ENCODE assay signal across 25 cellular contexts in the genomic region with DNA sequence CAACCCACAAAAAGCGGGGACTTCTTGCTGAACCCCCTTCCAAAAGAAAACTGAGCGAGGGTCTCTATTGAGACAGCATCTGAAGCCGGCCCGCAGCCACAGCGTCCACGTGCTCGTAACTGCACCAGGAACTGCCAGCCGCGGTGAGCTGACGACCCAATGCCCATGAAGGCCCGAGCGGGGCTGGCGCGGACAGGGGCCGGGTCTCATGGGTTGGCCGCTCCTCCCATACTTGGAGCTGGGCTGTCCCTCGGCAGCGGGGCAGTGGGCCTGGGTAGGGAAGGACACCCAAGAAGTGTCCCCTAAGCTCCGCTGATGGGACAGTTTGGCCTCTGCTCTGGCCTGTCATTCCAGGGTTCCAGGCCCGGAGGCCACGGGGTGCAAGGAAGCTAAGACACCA. TPM values are rescaled to one million over a fixed set of nuclear protein-coding genes. Genes with fewer than 3 reads are reported as not detected.
DNase-seq lines count a peak whose midpoint lies in the region; ATAC-seq, FAIRE-seq and TF ChIP-seq lines count a peak whose summit lies in the region.
"Had no signal": no experiment of that assay in that cellular context is flagged by ENCODE, and none has a peak within 500 bp of the region (broad histone marks: within the 10 kb centered on the region; RNA-seq: fewer than 3 reads in every experiment).

No MANE protein-coding gene starts in this region.

- peaks cover 0 to 16% (median 7%) of the 10 kb centered on the region in 3 donors for H3K4me1 Mint-ChIP-seq in IgD-negative memory B cell
- H3K4me1 Mint-ChIP-seq in naive B cell: peaks cover 18 to 32% (median 26%) of the 10 kb centered on the region in 3 donors
- H3K4me1 Mint-ChIP-seq in T-cell: peaks cover 0 to 7% (median 0%) of the 10 kb centered on the region in 3 donors

- in situ Hi-C loops in K562 (cut with MboI): no loop called here

- H3K79me2 ChIP-seq in K562 (ENCODE audit: control insufficient read depth, insufficient read depth, low read length): no peaks in the 10 kb centered on the region

- TF ChIP-seq CTCF in K562 (IDR thresholded peaks at IDR 0.05 in 2 of 3, conservative IDR thresholded peaks at IDR 0.05 in 1 of 3; ENCODE audit: insufficient read depth in 2 of 3, low read depth in 1 of 3, low read length in 3 of 3): no peak

- no peak for FAIRE-seq in K562 (lab: Jason Lieb, UNC)
- FAIRE-seq: G401.6, GM12891, GM19239, HepG2 had no signal

- no peak overlapping the region for H3K9ac ChIP-seq in BLaER1
- no peak overlapping the region; a peak in 1 of 4 replicates for H3K9ac ChIP-seq in K562 (ENCODE audit: insufficient read depth in 1 of 2, low read depth in 2 of 2, low read length in 2 of 2)
- H3K9ac ChIP-seq: GM23248 had no signal

- H3K27me3 Mint-ChIP-seq in IgD-negative memory B cell (no peaks in the 10 kb centered on the region), naive B cell (no peaks in the 10 kb centered on the region), T-cell (no peaks in the 10 kb centered on the region)
- H3K27me3 Mint-ChIP-seq: CD4-positive, CD25-positive, alpha-beta regulatory T cell; CD8-positive, alpha-beta memory T cell had no signal

- peaks cover 46% of the 10 kb centered on the region for H3K36me3 ChIP-seq in BLaER1
- peaks cover 22% of the 10 kb centered on the region; the same call in 2 of the 3 replicates for H3K36me3 ChIP-seq in K562 (ENCODE audit: control insufficient read depth, insufficient read depth, low read length)

- peaks cover 12% of the 10 kb centered on the region for H4K20me1 ChIP-seq in BLaER1
- no peaks in the 10 kb centered on the region; the same call in 1 of the 2 replicates for H4K20me1 ChIP-seq in K562 (replicated peaks; ENCODE audit: control insufficient read depth, insufficient read depth, low read length)

- no peaks in the 10 kb centered on the region for H3K9me1 ChIP-seq in K562 (ENCODE audit: control insufficient read depth, insufficient read depth, low read length)

- TF ChIP-seq EP300 in K562 (IDR thresholded peaks at IDR 0.05; ENCODE audit: low read length): no peak

- WGBS in K562 (ENCODE audit: insufficient coverage, low coverage, missing lambda C conversion rate): 92% methylated on average over 18 of the region's 21 CpGs

- peak overlapping the region; percentile 84 for H3K4me2 ChIP-seq in BLaER1
- no peak overlapping the region for H3K4me2 ChIP-seq in K562 (ENCODE audit: insufficient read depth, low read length)

- BruUV-seq in K562 (replicated peaks; lab: Mats Ljungman, UMichigan): no TSS peak

- H3K4me3 Mint-ChIP-seq in IgD-negative memory B cell (peak overlapping the region in 1 of 4 donors; percentile 60), naive B cell (no peak overlapping the region), T-cell (no peak overlapping the region)
- H3K4me3 Mint-ChIP-seq: CD4-positive, CD25-positive, alpha-beta regulatory T cell had no signal

- H3K27ac Mint-ChIP-seq in IgD-negative memory B cell (peak overlapping the region in 2 of 3 donors; percentile 14 to 95), naive B cell (peak overlapping the region; percentile 82 to 98 (median 95)), T-cell (no peak overlapping the region)
- H3K27ac Mint-ChIP-seq: CD4-positive, CD25-positive, alpha-beta regulatory T cell; CD8-positive, alpha-beta memory T cell had no signal

- CTCF ChIA-PET in K562 (lab: Yijun Ruan, JAX; ENCODE audit: low intra/inter-chr PET ratio) (no interaction called here), T-cell (lab: Charles Lee) (no interaction called here)

- H3K36me3 Mint-ChIP-seq in IgD-negative memory B cell (peaks cover 4% of the 10 kb centered on the region), naive B cell (peaks cover 0 to 28% of the 10 kb centered on the region in 2 donors), T-cell (peaks cover 15% of the 10 kb centered on the region)

- no peak for TF ChIP-seq POLR2A in K562 (conservative IDR thresholded peaks at IDR 0.05)

- H3K9me3 Mint-ChIP-seq in IgD-negative memory B cell (no peaks in the 10 kb centered on the region), naive B cell (no peaks in the 10 kb centered on the region), T-cell (no peaks in the 10 kb centered on the region)
- H3K9me3 Mint-ChIP-seq: CD8-positive, alpha-beta memory T cell had no signal

- TF ChIP-seq RAD21 in K562 (CRISPR knock-in tag; conservative IDR thresholded peaks at IDR 0.05 in 1 of 2, IDR thresholded peaks at IDR 0.05 in 1 of 2): no peak

- no peak for DNase-seq in K562 (ENCODE audit: extremely low read depth in 1 of 4, low spot score in 3 of 4)
- DNase-seq in naive B cell: no peak
- no peak for DNase-seq in caudate nucleus (lab: John Stamatoyannopoulos, UW)
- no peak for DNase-seq in T-cell
- DNase-seq in NCI-H1417 treated with DMSO at 0.1 percent for 48 hours (lab: John Stamatoyannopoulos, UW): no peak
- no peak for DNase-seq in anterior cingulate cortex (lab: John Stamatoyannopoulos, UW)
- DNase-seq: 8988T; C1 segment of cervical spinal cord; CD4-positive, CD25-positive, alpha-beta regulatory T cell; CD8-positive, alpha-beta memory T cell; COR-L47; DMS 273 treated with DMSO at 0.1 percent for 48 hours; DMS53; DND-41; GM23248 had no signal

- intact Hi-C loops in K562 (cut with micrococcal nuclease): no loop called here

- POLR2A ChIA-PET in K562 (lab: Yijun Ruan, JAX) (interaction anchor here (0.6 kb wide), 1 partner anchor 15 kb away, joined by 7 read pairs; no protein-coding TSS in a partner anchor), T-cell (lab: Charles Lee) (no interaction called here)

- H3K4me1 ChIP-seq in BLaER1 (peaks cover 78% of the 10 kb centered on the region), K562 (replicated peaks in 1 of 2; ENCODE audit: control insufficient read depth in 2 of 2, insufficient read depth in 2 of 2, low read length in 2 of 2) (peaks cover 0 to 44% of the 10 kb centered on the region in 2 experiments; a peak in 1 of 5 replicates)
- H3K4me1 ChIP-seq: HAP-1 had no signal

- no peak for ATAC-seq in K562
- ATAC-seq in naive B cell (ENCODE audit: low read depth in 2 of 2): no peak
- no peak for ATAC-seq in T-cell (replicated peaks in 1 of 4)

- H3K9me3 ChIP-seq in BLaER1 (no peaks in the 10 kb centered on the region), K562 (replicated peaks; ENCODE audit: control insufficient read depth, insufficient read depth, low read depth, low read length) (no peaks in the 10 kb centered on the region)
- H3K9me3 ChIP-seq: HAP-1 had no signal

- H3K27me3 ChIP-seq in BLaER1 (no peaks in the 10 kb centered on the region), K562 (ENCODE audit: control insufficient read depth in 2 of 2, insufficient read depth in 2 of 2, low read length in 2 of 2) (no peaks in the 10 kb centered on the region)

- peak overlapping the region; percentile 93 for H3K27ac ChIP-seq in BLaER1
- no peak overlapping the region for H3K27ac ChIP-seq in K562 (ENCODE audit: extremely low read depth, low read depth, low read length)
- no peak overlapping the region for H3K27ac ChIP-seq in caudate nucleus (ENCODE audit: low read depth, low read length)
- H3K27ac ChIP-seq: GM23248 had no signal

- no peak overlapping the region for H2AFZ ChIP-seq in K562 (ENCODE audit: low read depth, low read length)
- H2AFZ ChIP-seq: GM23248 had no signal

- H3K4me3 ChIP-seq in BLaER1 (no peak overlapping the region), K562 (no peak overlapping the region)
- H3K4me3 ChIP-seq: GM23248, HAP-1 had no signal

RNA-seq across cellular contexts. Expression of a gene that starts 22.3 kb away (rescaled TPM):
- polyA plus RNA-seq in IgD-negative memory B cell (not detected), K562 (2011; rRNA removed) (not detected in 2 replicates), K562 (2014; fragmentation: Illumina TruSeq; extraction: Trizol) (not detected in 2 replicates), K562 (2014; fragmentation: Nextera tagmentation; extraction: Ambion mirVana) (not detected), K562 (2014; rRNA removed) (0.07 TPM in 1 of 2 replicates, not detected in the other), naive B cell (ENCODE audit: low read depth in 6 of 6) (not detected)
- not detected in 2 replicates for total RNA-seq in K562 (2011; cell fraction: chromatin; rRNA removed; ENCODE audit: low replicate concordance)
- total RNA-seq in K562 (2011; cell fraction: nucleolus; rRNA removed): not detected in 2 replicates
- total RNA-seq in K562 (2011; cell fraction: nucleoplasm; rRNA removed): not detected in 2 replicates
- total RNA-seq in K562 (2014; rRNA removed) (not detected in 2 replicates), K562 (2014; rRNA removed; fragmentation: Illumina TruSeq; extraction: Trizol) (not detected in 2 replicates), K562 (2015; rRNA removed; fragmentation: Illumina TruSeq; extraction: Trizol) (not detected in 2 replicates), K562 (2021) (not detected in 2 replicates), T-cell (under 1 TPM in 1 of 5 donors, not detected in 4; 0.19 TPM)
- polyA plus RNA-seq in K562 (2011; cell fraction: cytosol; rRNA removed): not detected in 2 replicates
- polyA plus RNA-seq in K562 (2011; cell fraction: nucleus; rRNA removed): not detected in 2 replicates
- 0.14 TPM in 1 of 2 replicates, not detected in the other for polyA plus RNA-seq in K562 (2012)
- not detected in 2 replicates for polyA minus RNA-seq in K562 (2011; rRNA and poly(A)+ RNA removed)
- not detected in 2 replicates for polyA minus RNA-seq in K562 (2011; cell fraction: cytosol; rRNA and poly(A)+ RNA removed)
- not detected in 2 replicates for polyA minus RNA-seq in K562 (2011; cell fraction: nucleus; rRNA and poly(A)+ RNA removed)
- total RNA-seq: A673; CD4-positive, CD25-positive, alpha-beta regulatory T cell; CD8-positive, alpha-beta memory T cell; GM23248; H4 had no signal
- polyA plus RNA-seq: AG04450; CD4-positive, CD25-positive, alpha-beta regulatory T cell; CD8-positive, alpha-beta memory T cell; GM23248 had no signal

RNA-seq across cellular contexts. Expression of a gene that starts 30.0 kb away (rescaled TPM):
- polyA plus RNA-seq in IgD-negative memory B cell (26.7 TPM), K562 (2011; rRNA removed) (7.3 and 8.1 TPM in 2 replicates), K562 (2014; fragmentation: Illumina TruSeq; extraction: Trizol) (6.0 and 6.1 TPM in 2 replicates), K562 (2014; fragmentation: Nextera tagmentation; extraction: Ambion mirVana) (1 to 10 TPM; 5.2 to 5.9 TPM), K562 (2014; rRNA removed) (10.4 and 11.1 TPM in 2 replicates), naive B cell (ENCODE audit: low read depth in 6 of 6) (10 to 100 TPM; 22.6 to 34.5 (median 27.0) TPM)
- 75.3 and 83.0 TPM in 2 replicates for total RNA-seq in K562 (2011; cell fraction: chromatin; rRNA removed; ENCODE audit: low replicate concordance)
- total RNA-seq in K562 (2011; cell fraction: nucleolus; rRNA removed): 39.2 and 42.0 TPM in 2 replicates
- 67.4 and 75.2 TPM in 2 replicates for total RNA-seq in K562 (2011; cell fraction: nucleoplasm; rRNA removed)
- total RNA-seq in K562 (2014; rRNA removed) (7.9 and 11.7 TPM in 2 replicates), K562 (2014; rRNA removed; fragmentation: Illumina TruSeq; extraction: Trizol) (9.8 and 11.9 TPM in 2 replicates), K562 (2015; rRNA removed; fragmentation: Illumina TruSeq; extraction: Trizol) (8.6 and 9.4 TPM in 2 replicates), K562 (2021) (10.2 and 10.5 TPM in 2 replicates), T-cell (10 to 100 TPM; 38.0 to 50.9 (median 43.7) TPM)
- polyA plus RNA-seq in K562 (2011; cell fraction: cytosol; rRNA removed): 5.8 and 6.1 TPM in 2 replicates
- 12.8 and 14.3 TPM in 2 replicates for polyA plus RNA-seq in K562 (2011; cell fraction: nucleus; rRNA removed)
- polyA plus RNA-seq in K562 (2012): 8.1 and 9.5 TPM in 2 replicates
- 11.5 and 14.7 TPM in 2 replicates for polyA minus RNA-seq in K562 (2011; rRNA and poly(A)+ RNA removed)
- 1.1 and 2.5 TPM in 2 replicates for polyA minus RNA-seq in K562 (2011; cell fraction: cytosol; rRNA and poly(A)+ RNA removed)
- 11.0 and 17.1 TPM in 2 replicates for polyA minus RNA-seq in K562 (2011; cell fraction: nucleus; rRNA and poly(A)+ RNA removed)

RNA-seq across cellular contexts. Expression of a gene that starts 39.0 kb away (rescaled TPM):
- polyA plus RNA-seq in IgD-negative memory B cell (2.6 TPM), K562 (2011; rRNA removed) (2.5 and 3.6 TPM in 2 replicates), K562 (2014; fragmentation: Illumina TruSeq; extraction: Trizol) (0.46 and 0.64 TPM in 2 replicates), K562 (2014; fragmentation: Nextera tagmentation; extraction: Ambion mirVana) (not detected), K562 (2014; rRNA removed) (0.67 and 1.8 TPM in 2 replicates), naive B cell (ENCODE audit: low read depth in 6 of 6) (1 to 10 TPM; 2.0 to 9.7 (median 3.9) TPM)
- 8.9 and 13.9 TPM in 2 replicates for total RNA-seq in K562 (2011; cell fraction: chromatin; rRNA removed; ENCODE audit: low replicate concordance)
- 11.3 and 14.1 TPM in 2 replicates for total RNA-seq in K562 (2011; cell fraction: nucleolus; rRNA removed)
- 6.3 and 7.0 TPM in 2 replicates for total RNA-seq in K562 (2011; cell fraction: nucleoplasm; rRNA removed)
- total RNA-seq in K562 (2014; rRNA removed) (0.41 and 1.3 TPM in 2 replicates), K562 (2014; rRNA removed; fragmentation: Illumina TruSeq; extraction: Trizol) (0.22 and 0.45 TPM in 2 replicates), K562 (2015; rRNA removed; fragmentation: Illumina TruSeq; extraction: Trizol) (0.40 and 0.68 TPM in 2 replicates), K562 (2021) (1.9 and 2.6 TPM in 2 replicates), T-cell (10 to 100 TPM; 11.9 to 14.7 (median 13.0) TPM)
- polyA plus RNA-seq in K562 (2011; cell fraction: cytosol; rRNA removed): 2.5 and 8.6 TPM in 2 replicates
- 2.9 TPM in 2 replicates for polyA plus RNA-seq in K562 (2011; cell fraction: nucleus; rRNA removed)
- 1.8 and 2.2 TPM in 2 replicates for polyA plus RNA-seq in K562 (2012)
- 1.3 and 4.1 TPM in 2 replicates for polyA minus RNA-seq in K562 (2011; rRNA and poly(A)+ RNA removed)
- polyA minus RNA-seq in K562 (2011; cell fraction: cytosol; rRNA and poly(A)+ RNA removed): 1.9 and 2.6 TPM in 2 replicates
- polyA minus RNA-seq in K562 (2011; cell fraction: nucleus; rRNA and poly(A)+ RNA removed): 5.8 and 6.2 TPM in 2 replicates

RNA-seq across cellular contexts. Expression of a gene that starts 50.8 kb away (rescaled TPM):
- 6.4 TPM for polyA plus RNA-seq in IgD-negative memory B cell
- 0.30 and 3.1 TPM in 2 replicates for total RNA-seq in K562 (2011; cell fraction: chromatin; rRNA removed; ENCODE audit: low replicate concordance)
- total RNA-seq in K562 (2011; cell fraction: nucleolus; rRNA removed): 1.1 and 1.8 TPM in 2 replicates
- total RNA-seq in K562 (2011; cell fraction: nucleoplasm; rRNA removed): 1.4 and 1.9 TPM in 2 replicates
- total RNA-seq in K562 (2014; rRNA removed): 0.27 and 0.41 TPM in 2 replicates
- total RNA-seq in K562 (2014; rRNA removed; fragmentation: Illumina TruSeq; extraction: Trizol): not detected in 2 replicates
- total RNA-seq in K562 (2015; rRNA removed; fragmentation: Illumina TruSeq; extraction: Trizol): 0.26 and 0.58 TPM in 2 replicates
- 0.47 and 0.54 TPM in 2 replicates for total RNA-seq in K562 (2021)
- polyA plus RNA-seq in K562 (2011; rRNA removed): 1.1 and 1.4 TPM in 2 replicates
- 1.7 and 3.9 TPM in 2 replicates for polyA plus RNA-seq in K562 (2011; cell fraction: cytosol; rRNA removed)
- polyA plus RNA-seq in K562 (2011; cell fraction: nucleus; rRNA removed): 2.7 and 3.4 TPM in 2 replicates
- polyA plus RNA-seq in K562 (2012): 0.44 and 2.4 TPM in 2 replicates
- polyA plus RNA-seq in K562 (2014; fragmentation: Illumina TruSeq; extraction: Trizol): 0.68 TPM in 2 replicates
- polyA plus RNA-seq in K562 (2014; fragmentation: Nextera tagmentation; extraction: Ambion mirVana): not detected
- 0.36 and 0.40 TPM in 2 replicates for polyA plus RNA-seq in K562 (2014; rRNA removed)
- polyA minus RNA-seq in K562 (2011; rRNA and poly(A)+ RNA removed): 0.90 and 0.95 TPM in 2 replicates
- 1.1 and 2.2 TPM in 2 replicates for polyA minus RNA-seq in K562 (2011; cell fraction: cytosol; rRNA and poly(A)+ RNA removed)
- 1.7 and 1.9 TPM in 2 replicates for polyA minus RNA-seq in K562 (2011; cell fraction: nucleus; rRNA and poly(A)+ RNA removed)
- polyA plus RNA-seq in naive B cell (ENCODE audit: low read depth in 6 of 6): 1 to 10 TPM; 3.3 to 7.0 (median 4.3) TPM
- total RNA-seq in T-cell: 10 to 100 TPM; 10.6 to 26.9 (median 23.5) TPM

Comparison
In these comparisons a context has a peak if more than half of its experiments do, and no peak if none do; other contexts are left out.
1. H3K27ac Mint-ChIP-seq: peak in IgD-negative memory B cell (2 of 3) and naive B cell (6 of 6); none in T-cell (0 of 2).